1 cellular context compared by ENCODE assay signal in the genomic region with DNA sequence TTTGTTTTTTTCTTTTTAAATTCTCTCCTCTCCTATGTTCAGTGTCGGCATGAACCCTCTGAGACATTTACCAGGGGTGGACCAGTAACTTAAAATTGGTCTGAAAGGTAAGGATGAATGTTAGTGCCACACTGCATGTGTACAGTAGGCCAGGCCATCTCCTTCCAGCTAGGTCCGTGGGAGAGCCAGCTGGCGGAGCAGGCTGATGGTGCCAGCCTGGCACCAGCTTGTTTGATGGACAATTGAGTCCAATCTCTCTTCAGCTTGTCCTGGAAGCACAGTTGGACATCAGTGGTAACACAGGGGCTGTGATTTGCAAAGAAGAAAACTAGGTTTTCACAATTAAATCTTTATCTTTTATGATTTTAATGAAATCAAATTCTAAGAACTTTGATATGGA.
TF ChIP-seq lines count a peak whose summit lies in the region.

No MANE protein-coding gene starts in this region.

TF ChIP-seq in HepG2, 621 proteins besides CTCF, POLR2A, EP300 and RAD21 (continued from another document):
- TF ChIP-seq, protein P1, sequence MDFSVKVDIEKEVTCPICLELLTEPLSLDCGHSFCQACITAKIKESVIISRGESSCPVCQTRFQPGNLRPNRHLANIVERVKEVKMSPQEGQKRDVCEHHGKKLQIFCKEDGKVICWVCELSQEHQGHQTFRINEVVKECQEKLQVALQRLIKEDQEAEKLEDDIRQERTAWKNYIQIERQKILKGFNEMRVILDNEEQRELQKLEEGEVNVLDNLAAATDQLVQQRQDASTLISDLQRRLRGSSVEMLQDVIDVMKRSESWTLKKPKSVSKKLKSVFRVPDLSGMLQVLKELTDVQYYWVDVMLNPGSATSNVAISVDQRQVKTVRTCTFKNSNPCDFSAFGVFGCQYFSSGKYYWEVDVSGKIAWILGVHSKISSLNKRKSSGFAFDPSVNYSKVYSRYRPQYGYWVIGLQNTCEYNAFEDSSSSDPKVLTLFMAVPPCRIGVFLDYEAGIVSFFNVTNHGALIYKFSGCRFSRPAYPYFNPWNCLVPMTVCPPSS (IDR thresholded peaks at IDR 0.05) = no peak
- no peak for TF ChIP-seq ZNF501 (CRISPR knock-in tag; IDR thresholded peaks at IDR 0.05)
TF ChIP-seq in HepG2: peak in this region for 0.
